Comparison of ENCODE assay signal across 8 cellular contexts in the genomic region with DNA sequence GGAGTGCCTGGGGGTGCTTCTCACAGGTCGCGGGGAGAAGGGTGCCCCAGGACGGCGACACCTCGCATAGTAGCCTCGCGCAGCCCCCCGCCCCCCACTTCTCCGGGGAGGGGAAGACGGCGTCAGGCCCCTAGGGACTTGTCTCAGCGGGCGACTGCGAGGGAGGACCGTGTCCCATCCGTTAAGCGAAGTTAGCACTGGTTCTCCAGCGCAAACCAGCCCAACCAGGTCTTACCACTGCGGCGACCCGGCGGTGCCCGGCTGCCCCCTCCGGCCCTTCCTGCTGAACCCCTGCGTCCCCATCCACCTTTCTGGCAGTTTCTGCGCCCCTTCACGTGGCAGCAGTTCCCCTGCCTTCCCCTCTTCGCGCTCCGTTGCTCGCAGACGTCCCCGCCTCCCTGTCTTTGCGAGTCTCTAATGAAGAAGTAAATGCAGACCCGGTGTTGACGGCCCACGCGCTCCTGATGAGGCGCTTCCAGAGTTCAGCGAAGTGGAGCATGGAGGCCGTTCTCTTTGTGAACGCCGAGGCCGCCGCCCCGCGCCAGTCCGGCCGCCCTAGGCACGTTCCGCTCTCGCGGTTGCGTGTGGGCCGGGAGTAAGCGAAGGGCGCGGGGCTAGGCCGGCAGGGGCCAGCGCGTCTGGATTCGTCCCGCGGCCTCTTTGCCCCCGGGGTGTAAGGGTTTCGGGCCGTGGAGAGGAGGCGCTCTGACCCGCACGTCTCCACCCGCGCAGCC. TPM values are rescaled to one million over a fixed set of nuclear protein-coding genes. Genes with fewer than 3 reads are reported as not detected.
DNase-seq lines count a peak whose midpoint lies in the region; ATAC-seq, FAIRE-seq and TF ChIP-seq lines count a peak whose summit lies in the region.

No MANE protein-coding gene starts in this region.

- H3K4me3 ChIP-seq in gastroesophageal sphincter, result peak overlapping the region; percentile 75 to 78
- H3K4me3 ChIP-seq in pancreas, result peak overlapping the region in 3 of 4 donors; percentile 38 to 66 (median 66)

- H3K4me1 ChIP-seq in gastroesophageal sphincter (peaks cover 0 to 71% (median 0%) of the 10 kb centered on the region in 3 donors), pancreas (peaks cover 0 to 14% (median 11%) of the 10 kb centered on the region in 3 donors)

- TF ChIP-seq CTCF in gastroesophageal sphincter (IDR thresholded peaks at IDR 0.05), result peak in 1 of 4 experiments; percentile 44
- TF ChIP-seq CTCF in pancreas (IDR thresholded peaks at IDR 0.05), result no peak

- peaks cover 5% of the 10 kb centered on the region for H3K4me1 Mint-ChIP-seq in activated CD4-positive, alpha-beta memory T cell treated with anti-CD3 and anti-CD28 coated beads, Interleukin-2, amount 10 ng/mL, durations not matched to agents 7 days and 5 days

- no peak overlapping the region for H3K4me3 Mint-ChIP-seq in activated CD4-positive, alpha-beta memory T cell treated with anti-CD3 and anti-CD28 coated beads, Interleukin-2, amount 10 ng/mL, durations not matched to agents 7 days and 5 days

- no peak for TF ChIP-seq POLR2A in gastroesophageal sphincter (IDR thresholded peaks at IDR 0.05)

- peak overlapping the region; percentile 26 to 85 (median 84) for H3K27ac ChIP-seq in gastroesophageal sphincter
- H3K27ac ChIP-seq in pancreas, result no peak overlapping the region

- no peaks in the 10 kb centered on the region for H3K9me3 Mint-ChIP-seq in activated CD4-positive, alpha-beta memory T cell treated with anti-CD3 and anti-CD28 coated beads, Interleukin-2, amount 10 ng/mL, durations not matched to agents 7 days and 5 days

- H3K27me3 ChIP-seq in gastroesophageal sphincter, result peaks cover 8% of the 10 kb centered on the region
- peaks cover 0 to 31% (median 4%) of the 10 kb centered on the region in 4 donors for H3K27me3 ChIP-seq in pancreas

- no peak for TF ChIP-seq EP300 in gastroesophageal sphincter (IDR thresholded peaks at IDR 0.05)

- DNase-seq in COLO668 (lab: John Stamatoyannopoulos, UW; ENCODE audit: unreplicated experiment) (peak; percentile 49), NCI-H748 treated with DMSO at 0.1 percent for 48 hours (lab: John Stamatoyannopoulos, UW) (peak; percentile 9), pancreas (peak in 4 of 6 donors; percentile 3 to 68 (median 43)), NCI-H2029 (lab: John Stamatoyannopoulos, UW) (no peak)
- DNase-seq in activated CD4-positive, alpha-beta memory T cell treated with anti-CD3 and anti-CD28 coated beads, Interleukin-2, amount 10 ng/mL, durations not matched to agents 7 days and 5 days, result no peak

- CTCF ChIA-PET in activated CD4-positive, alpha-beta memory T cell treated with anti-CD3 and anti-CD28 coated beads, Interleukin-2, amount 10 ng/mL, durations not matched to agents 7 days and 5 days (lab: Charles Lee), result no interaction called here

- 4% methylated on average over 14 of the region's 72 CpGs; no CpG with 5 or more reads in 1 of the 2 donors for WGBS in gastroesophageal sphincter (ENCODE audit: low coverage in 1 of 2), 2 donors
- 8 to 12% methylated on average over 61 to 72 of the region's 72 CpGs for WGBS in pancreas, 2 donors

- no peaks in the 10 kb centered on the region for H3K9me3 ChIP-seq in gastroesophageal sphincter
- H3K9me3 ChIP-seq in pancreas, result no peaks in the 10 kb centered on the region

- H3K36me3 Mint-ChIP-seq in activated CD4-positive, alpha-beta memory T cell treated with anti-CD3 and anti-CD28 coated beads, Interleukin-2, amount 10 ng/mL, durations not matched to agents 7 days and 5 days (ENCODE audit: low read depth), result peaks cover 3% of the 10 kb centered on the region

- ATAC-seq in gastroesophageal sphincter, result peak; percentile 6
- no peak for ATAC-seq in pancreas
- ATAC-seq in esophagus mucosa, result no peak
- no peak for ATAC-seq in HG03039 (IDR thresholded peaks at IDR 0.05; ENCODE audit: unreplicated experiment)

- H3K27ac Mint-ChIP-seq in activated CD4-positive, alpha-beta memory T cell treated with anti-CD3 and anti-CD28 coated beads, Interleukin-2, amount 10 ng/mL, durations not matched to agents 7 days and 5 days, result no peak overlapping the region

- no peak for FAIRE-seq in pancreas (lab: Jason Lieb, UNC)

- H3K36me3 ChIP-seq in gastroesophageal sphincter, result no peaks in the 10 kb centered on the region
- no peaks in the 10 kb centered on the region for H3K36me3 ChIP-seq in pancreas

- intact Hi-C loops in pancreas (cut with DNase I), result no loop called here

- POLR2A ChIA-PET in activated CD4-positive, alpha-beta memory T cell treated with anti-CD3 and anti-CD28 coated beads, Interleukin-2, amount 10 ng/mL, durations not matched to agents 7 days and 5 days (lab: Charles Lee), result no interaction called here

- H3K27me3 Mint-ChIP-seq in activated CD4-positive, alpha-beta memory T cell treated with anti-CD3 and anti-CD28 coated beads, Interleukin-2, amount 10 ng/mL, durations not matched to agents 7 days and 5 days, result peaks cover 43% of the 10 kb centered on the region

RNA-seq across cellular contexts. Expression of a gene that starts 3.0 kb away (rescaled TPM):
- total RNA-seq in gastroesophageal sphincter, result 10 to 100 TPM; 53.4 to 83.6 (median 76.7) TPM
- 1 to 10 TPM; 1.1 to 9.1 (median 3.1) TPM for total RNA-seq in pancreas
- under 1 TPM; 0.68 to 0.82 TPM for polyA plus RNA-seq in pancreas
- total RNA-seq in esophagus mucosa, result 2.5 TPM
- not detected for total RNA-seq in activated CD4-positive, alpha-beta memory T cell treated with anti-CD3 and anti-CD28 coated beads, Interleukin-2, amount 10 ng/mL, durations not matched to agents 7 days and 5 days

Comparison
In these comparisons a context has a peak if more than half of its experiments do, and no peak if none do; other contexts are left out.
1. DNase-seq: peak in COLO668 (single experiment), NCI-H748 treated with DMSO at 0.1 percent for 48 hours (single experiment) and pancreas (4 of 6); none in NCI-H2029 (single experiment) and activated CD4-positive, alpha-beta memory T cell treated with anti-CD3 and anti-CD28 coated beads, Interleukin-2, amount 10 ng/mL, durations not matched to agents 7 days and 5 days (single experiment).
2. H3K27ac ChIP-seq: peak in gastroesophageal sphincter (4 of 4); none in pancreas (0 of 4).
3. RNA of a gene that starts 3.0 kb away (total RNA-seq): 53.4 to 83.6 TPM in gastroesophageal sphincter; 1.1 to 9.1 TPM in pancreas, 2.5 TPM in esophagus mucosa (single experiment) and not detected in activated CD4-positive, alpha-beta memory T cell treated with anti-CD3 and anti-CD28 coated beads, Interleukin-2, amount 10 ng/mL, durations not matched to agents 7 days and 5 days; every median in the first group is over 4 times any median in the second.